21 cellular contexts compared by ENCODE assay signal in genomic region chr3:189168711-189169110, GRCh38. TPM values are rescaled to one million over a fixed set of nuclear protein-coding genes. Genes with fewer than 3 reads are reported as not detected.
"Had no signal": no experiment of that assay in that cellular context is flagged by ENCODE, and none has a peak within 500 bp of the region (broad histone marks: within the 10 kb centered on the region; RNA-seq: fewer than 3 reads in every experiment).

No MANE protein-coding gene starts in this region.

- H3K4me3 ChIP-seq: coronary artery, dorsolateral prefrontal cortex, esophagus squamous epithelium, gastrocnemius medialis, heart right ventricle, left lung, mucosa of descending colon had no signal

- H3K27me3 ChIP-seq: dorsolateral prefrontal cortex, esophagus squamous epithelium, gastrocnemius medialis, heart right ventricle, left lung had no signal

- ATAC-seq: gastrocnemius medialis, heart right ventricle, left cardiac atrium, left lung, left ventricle myocardium superior, mucosa of descending colon had no signal

- H3K9me3 ChIP-seq: esophagus squamous epithelium, gastrocnemius medialis, heart right ventricle, left lung, mucosa of descending colon had no signal

- DNase-seq: dermis blood vessel endothelial cell; dorsolateral prefrontal cortex; effector CD4-positive, alpha-beta T cell; effector memory CD4-positive, alpha-beta T cell; esophagus squamous epithelium; foreskin fibroblast; foreskin melanocyte; gastrocnemius medialis; glutamatergic neuron; head of caudate nucleus; heart right ventricle; hippocampal formation; left cardiac atrium; left lung; left ventricle myocardium superior; mesenchymal stem cell; mucosa of descending colon; naive B cell had no signal

- H3K27ac ChIP-seq: coronary artery, dorsolateral prefrontal cortex, gastrocnemius medialis, heart right ventricle, left lung had no signal

- H3K36me3 ChIP-seq: esophagus squamous epithelium, gastrocnemius medialis, heart right ventricle, left lung had no signal

- H3K4me1 ChIP-seq: gastrocnemius medialis, heart right ventricle had no signal

RNA-seq across cellular contexts. Expression of gene TPRG1, which starts 3.1 kb away (rescaled TPM):
- total RNA-seq: dermis blood vessel endothelial cell, endothelial cell of umbilical vein, epithelial cell of proximal tubule had no signal
